8 cellular contexts compared by ENCODE assay signal in the genomic region with DNA sequence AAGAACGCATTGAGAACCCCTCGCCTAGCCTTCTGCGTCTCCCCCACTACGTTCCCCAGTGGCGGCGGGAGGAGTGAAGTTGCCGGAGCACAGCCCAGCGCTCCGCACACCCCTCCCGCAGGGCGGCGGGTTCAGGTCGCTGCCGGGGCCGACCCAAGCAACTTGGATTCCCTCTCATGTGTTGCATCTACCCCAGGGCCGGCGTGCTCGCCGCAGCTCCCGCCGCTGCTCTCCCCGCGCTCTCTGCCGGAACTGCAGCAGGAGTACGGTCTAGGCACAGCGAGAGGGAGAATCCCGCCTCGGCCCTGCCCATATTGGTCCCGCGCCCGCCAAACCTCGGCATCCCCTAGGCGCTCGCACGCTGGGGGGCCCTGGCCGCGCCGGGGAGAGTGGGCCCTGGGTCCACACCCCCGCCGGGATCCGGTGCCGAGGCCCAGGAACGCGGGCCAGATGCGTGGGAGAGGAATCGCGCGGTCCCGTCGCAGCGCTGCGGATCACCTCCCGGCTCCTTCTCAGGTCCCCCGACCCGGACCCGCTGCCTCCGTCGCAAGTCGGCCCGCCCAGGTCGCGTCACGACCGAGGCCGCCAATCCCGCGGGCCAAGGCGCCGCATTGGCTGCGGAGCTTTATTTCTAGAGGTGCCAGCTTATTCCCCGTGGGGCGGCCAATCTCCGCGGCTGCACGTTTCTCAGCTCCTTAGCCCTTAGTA. TPM values are rescaled to one million over a fixed set of nuclear protein-coding genes. Genes with fewer than 3 reads are reported as not detected.
DNase-seq lines count a peak whose midpoint lies in the region; ATAC-seq, FAIRE-seq and TF ChIP-seq lines count a peak whose summit lies in the region.

No MANE protein-coding gene starts in this region.

- peak overlapping the region; percentile 93 for H2AFZ ChIP-seq in K562 (ENCODE audit: low read depth, low read length)

- H3K9me3 ChIP-seq in K562 (replicated peaks; ENCODE audit: control insufficient read depth, insufficient read depth, low read depth, low read length) (no peaks in the 10 kb centered on the region), iPS-15b (ENCODE audit: control insufficient read depth, insufficient read depth, low read length) (no peaks in the 10 kb centered on the region)

- no peak for FAIRE-seq in K562 (lab: Jason Lieb, UNC)

- no peak overlapping the region for H3K27ac ChIP-seq in K562 (ENCODE audit: extremely low read depth, low read depth, low read length)

- in situ Hi-C loops in GM13977 (cut with MboI; ENCODE audit: low pct_unique_long_range_greater_than_20kb, low sequenced_read_pairs, unreplicated experiment) = loop anchor here (10.0 kb wide), 1 partner anchor 295 kb away; no protein-coding TSS in a partner anchor
- in situ Hi-C loops in K562 (cut with MboI) = no loop called here

- H3K4me2 ChIP-seq in K562 (ENCODE audit: insufficient read depth, low read length) = peak overlapping the region; percentile 81

- BruUV-seq in K562 (replicated peaks; lab: Mats Ljungman, UMichigan) = no TSS peak

- TF ChIP-seq EP300 in K562 (IDR thresholded peaks at IDR 0.05; ENCODE audit: low read length) = no peak

- POLR2A ChIA-PET in K562 (lab: Yijun Ruan, JAX) = interaction anchor here (0.7 to 2.7 kb wide), 5 partner anchors 8 to 1103 kb away, joined by 3 to 12 read pairs (median 4); partner anchors contain the start of gene DMTF1

- no peaks in the 10 kb centered on the region for H3K36me3 ChIP-seq in K562 (ENCODE audit: control insufficient read depth, insufficient read depth, low read length)
- H3K36me3 ChIP-seq in iPS-15b (ENCODE audit: control insufficient read depth, insufficient read depth, low read length) = no peaks in the 10 kb centered on the region

- H3K4me3 ChIP-seq in K562 (peak overlapping the region; percentile 61), iPS-15b (ENCODE audit: low read depth, low read length) (peak overlapping the region; percentile 97), skeletal muscle cell (ENCODE audit: low read depth, low read length) (peak overlapping the region; percentile 89)

- H3K4me1 ChIP-seq in K562 (replicated peaks in 1 of 2; ENCODE audit: control insufficient read depth in 2 of 2, insufficient read depth in 2 of 2, low read length in 2 of 2) (peaks cover 11 to 18% of the 10 kb centered on the region in 2 experiments; a peak in 4 of 5 replicates), iPS-15b (ENCODE audit: control insufficient read depth, insufficient read depth, low read length) (no peaks in the 10 kb centered on the region)

- no peaks in the 10 kb centered on the region for H4K20me1 ChIP-seq in K562 (replicated peaks; ENCODE audit: control insufficient read depth, insufficient read depth, low read length)

- H3K9ac ChIP-seq in K562 (ENCODE audit: insufficient read depth in 1 of 2, low read depth in 2 of 2, low read length in 2 of 2) = peak overlapping the region; percentile 38 to 88; a peak in 3 of 4 replicates
- peak overlapping the region; percentile 85 for H3K9ac ChIP-seq in iPS-15b (ENCODE audit: low read depth, low read length)

- CTCF ChIA-PET in K562 (lab: Yijun Ruan, JAX; ENCODE audit: low intra/inter-chr PET ratio) = interaction anchor here (0.7 kb wide), 1 partner anchor 287 kb away, joined by 3 read pairs; no protein-coding TSS in a partner anchor

- DNase-seq in GM13977 (ENCODE audit: low spot score) (peak; percentile 80), NCI-H1417 (lab: John Stamatoyannopoulos, UW) (peak; percentile 88 to 96 (median 94)), T-helper 9 cell (peak; percentile 78), K562 (ENCODE audit: extremely low read depth in 1 of 4, low spot score in 3 of 4) (peak; percentile 54 to 62 (median 58)), skeletal muscle cell (ENCODE audit: low read depth) (no peak), KG1 (lab: John Stamatoyannopoulos, UW) (no peak)

- H3K9me1 ChIP-seq in K562 (ENCODE audit: control insufficient read depth, insufficient read depth, low read length) = no peaks in the 10 kb centered on the region

- H3K27me3 ChIP-seq in K562 (ENCODE audit: control insufficient read depth in 2 of 2, insufficient read depth in 2 of 2, low read length in 2 of 2) (peaks cover 24 to 29% of the 10 kb centered on the region in 2 experiments; a peak in 4 of 5 replicates), iPS-15b (ENCODE audit: control insufficient read depth, insufficient read depth, low read length) (peaks cover 38% of the 10 kb centered on the region)

- intact Hi-C loops in K562 (cut with micrococcal nuclease) = no loop called here

- under 1% methylated on average over 70 of the region's 75 CpGs for WGBS in K562 (ENCODE audit: insufficient coverage, low coverage, missing lambda C conversion rate)

- H3K79me2 ChIP-seq in K562 (ENCODE audit: control insufficient read depth, insufficient read depth, low read length) = no peaks in the 10 kb centered on the region

- TF ChIP-seq RAD21 in K562 (CRISPR knock-in tag; conservative IDR thresholded peaks at IDR 0.05 in 1 of 2, IDR thresholded peaks at IDR 0.05 in 1 of 2) = no peak; a peak in 1 of 4 replicates

- peak; percentile 37 for ATAC-seq in HG02678 (IDR thresholded peaks at IDR 0.05; ENCODE audit: unreplicated experiment)
- ATAC-seq in K562 = peak; percentile 75

- TF ChIP-seq POLR2A in K562 (conservative IDR thresholded peaks at IDR 0.05) = 0 out of 2 replicates have a peak, but pooled peaks have one; percentile 33

- TF ChIP-seq CTCF in GM13977 (IDR thresholded peaks at IDR 0.05; ENCODE audit: extremely low read depth, insufficient read depth, missing control alignments) (no peak), K562 (IDR thresholded peaks at IDR 0.05 in 2 of 3, conservative IDR thresholded peaks at IDR 0.05 in 1 of 3; ENCODE audit: insufficient read depth in 2 of 3, low read depth in 1 of 3, low read length in 3 of 3) (no peak)

TF ChIP-seq in K562, 482 proteins besides CTCF, POLR2A, EP300 and RAD21 (continues in another document):
- TF ChIP-seq PHF8 (IDR thresholded peaks at IDR 0.05; ENCODE audit: borderline replicate concordance, low read length) (peak; percentile 50; the same call in 1 of the 2 replicates), EGR1 (conservative IDR thresholded peaks at IDR 0.05) (peak; percentile 15; the same call in 1 of the 2 replicates), MBD2 (IDR thresholded peaks at IDR 0.05; ENCODE audit: borderline replicate concordance, low read depth) (no peak), ZNF518B (CRISPR knock-in tag; IDR thresholded peaks at IDR 0.05) (no peak), CREB3L1 (IDR thresholded peaks at IDR 0.05; ENCODE audit: borderline replicate concordance, low read depth) (no peak), POLR2H (tag; IDR thresholded peaks at IDR 0.05; ENCODE audit: low read depth) (no peak), HDAC8 (tag; IDR thresholded peaks at IDR 0.05) (no peak)

RNA-seq across cellular contexts. Expression of gene TMEM243, which starts 0.6 kb away (rescaled TPM):
- total RNA-seq in K562 (2011; cell fraction: chromatin; rRNA removed; ENCODE audit: low replicate concordance) = 3.9 and 7.3 TPM in 2 replicates
- 2.2 and 3.9 TPM in 2 replicates for total RNA-seq in K562 (2011; cell fraction: nucleolus; rRNA removed)
- total RNA-seq in K562 (2011; cell fraction: nucleoplasm; rRNA removed) = 4.3 and 6.5 TPM in 2 replicates
- total RNA-seq in K562 (2014; rRNA removed) (6.6 and 8.6 TPM in 2 replicates), K562 (2014; rRNA removed; fragmentation: Illumina TruSeq; extraction: Trizol) (8.4 and 8.6 TPM in 2 replicates), K562 (2015; rRNA removed; fragmentation: Illumina TruSeq; extraction: Trizol) (5.2 and 6.7 TPM in 2 replicates), K562 (2021) (5.7 and 6.1 TPM in 2 replicates)
- polyA plus RNA-seq in K562 (2011; rRNA removed) (5.1 and 6.3 TPM in 2 replicates), K562 (2014; fragmentation: Illumina TruSeq; extraction: Trizol) (6.3 and 6.6 TPM in 2 replicates), K562 (2014; fragmentation: Nextera tagmentation; extraction: Ambion mirVana) (1 to 10 TPM; 3.9 to 4.2 TPM), K562 (2014; rRNA removed) (7.2 and 8.5 TPM in 2 replicates)
- 1.8 and 4.2 TPM in 2 replicates for polyA plus RNA-seq in K562 (2011; cell fraction: cytosol; rRNA removed)
- 4.3 and 6.7 TPM in 2 replicates for polyA plus RNA-seq in K562 (2011; cell fraction: nucleus; rRNA removed)
- 5.5 and 18.3 TPM in 2 replicates for polyA plus RNA-seq in K562 (2012)
- 3.7 and 3.8 TPM in 2 replicates for polyA minus RNA-seq in K562 (2011; rRNA and poly(A)+ RNA removed)
- polyA minus RNA-seq in K562 (2011; cell fraction: cytosol; rRNA and poly(A)+ RNA removed) = 3.5 TPM in 1 of 2 replicates, not detected in the other
- 2.3 and 7.2 TPM in 2 replicates for polyA minus RNA-seq in K562 (2011; cell fraction: nucleus; rRNA and poly(A)+ RNA removed)

Comparison
In these comparisons a context has a peak if more than half of its experiments do, and no peak if none do; other contexts are left out.
1. DNase-seq: peak in GM13977 (single experiment), NCI-H1417 (3 of 3), T-helper 9 cell (single experiment) and K562 (4 of 4); none in skeletal muscle cell (single experiment) and KG1 (single experiment).
2. Peak in every context shown above with its lines, with median percentiles within 50 percentile points of each other: H3K4me3 ChIP-seq.